ENCODE assay signal across 8 cellular contexts in the genomic region with DNA sequence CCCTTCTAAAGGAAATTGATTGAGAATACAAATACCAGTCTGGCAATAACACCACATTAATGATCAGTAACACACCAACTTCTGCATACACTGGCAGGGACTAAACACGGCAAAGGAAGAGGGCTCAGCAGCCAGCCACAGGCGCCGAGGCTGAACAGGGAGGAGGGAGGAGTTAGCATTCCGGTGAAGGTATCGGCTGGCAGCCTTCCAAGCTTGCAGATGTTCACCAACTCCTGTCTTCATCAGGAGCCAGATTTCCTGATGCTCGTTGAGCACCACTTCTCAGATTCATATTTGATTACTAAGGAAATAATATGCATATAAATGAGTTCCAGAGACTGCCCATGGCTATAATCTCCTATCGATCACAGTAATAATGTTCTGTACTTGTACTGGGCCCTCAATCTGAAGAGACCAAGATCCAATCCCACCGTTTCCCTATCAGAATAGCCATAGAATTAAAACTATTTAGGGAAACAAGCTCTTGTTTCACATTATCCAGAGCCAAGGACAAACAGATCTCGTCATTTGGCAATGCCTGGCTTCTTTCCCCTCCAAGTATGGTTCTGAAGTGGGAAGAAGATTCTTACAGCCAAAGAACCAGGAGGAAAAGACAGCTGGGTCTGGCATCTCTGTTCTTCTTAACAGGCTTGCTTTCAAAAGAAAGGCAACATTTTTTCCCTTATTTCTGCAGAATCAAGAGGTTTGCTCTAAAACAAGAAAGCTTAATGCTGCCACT.
DNase-seq lines count a peak whose midpoint lies in the region; ATAC-seq and TF ChIP-seq lines count a peak whose summit lies in the region.

No MANE protein-coding gene starts in this region.

- H3K9me3 ChIP-seq in mucosa of rectum (ENCODE audit: control insufficient read depth in 2 of 2, low read length in 2 of 2) = no peaks in the 10 kb centered on the region

- no peak for TF ChIP-seq CTCF in cardiac fibroblast (IDR thresholded peaks at IDR 0.05; ENCODE audit: low read depth, low read length)

- H3K4me3 ChIP-seq in cardiac fibroblast (replicated peaks in 1 of 2; ENCODE audit: low read depth in 2 of 2, low read length in 2 of 2) (no peak overlapping the region), mucosa of rectum (ENCODE audit: low read length in 2 of 2) (peak overlapping the region in 1 of 2 donors; percentile 39)

- ATAC-seq in GM21737 (IDR thresholded peaks at IDR 0.05; ENCODE audit: unreplicated experiment) (peak; percentile 52), HG03520 (IDR thresholded peaks at IDR 0.05; ENCODE audit: unreplicated experiment) (no peak)

- H3K9ac ChIP-seq in mucosa of rectum (ENCODE audit: low read depth in 1 of 2, low read length in 2 of 2) = no peak overlapping the region

- no peaks in the 10 kb centered on the region for H3K27me3 ChIP-seq in mucosa of rectum (ENCODE audit: control insufficient read depth in 2 of 2, insufficient read depth in 2 of 2, low read length in 2 of 2)

- H3K27ac ChIP-seq in mucosa of rectum (ENCODE audit: low read depth in 2 of 2, low read length in 2 of 2) = peak overlapping the region; percentile 33 to 62

- peak; percentile 96 for DNase-seq in NCI-H2171 treated with DMSO at 0.1 percent for 48 hours (lab: John Stamatoyannopoulos, UW)
- DNase-seq in cardiac fibroblast (ENCODE audit: low read depth in 2 of 2) = peak; percentile 56 to 61
- no peak for DNase-seq in C1 segment of cervical spinal cord (lab: John Stamatoyannopoulos, UW)
- DNase-seq in activated CD4-positive, alpha-beta T cell treated with anti-CD3 and anti-CD28 coated beads, Interleukin-2, amount 50 U/mL, for 1 hour = no peak
- no peak for DNase-seq in effector CD8-positive, alpha-beta T cell (lab: John Stamatoyannopoulos, UW)

- H3K4me1 ChIP-seq in mucosa of rectum (ENCODE audit: control insufficient read depth in 2 of 2, insufficient read depth in 2 of 2, low read length in 2 of 2) = peaks cover 6 to 20% of the 10 kb centered on the region in 2 donors

- H3K36me3 ChIP-seq in mucosa of rectum (ENCODE audit: control insufficient read depth in 2 of 2, insufficient read depth in 2 of 2, low read length in 2 of 2) = no peaks in the 10 kb centered on the region

Comparison
In these comparisons a context has a peak if more than half of its experiments do, and no peak if none do; other contexts are left out.
1. DNase-seq: peak in NCI-H2171 treated with DMSO at 0.1 percent for 48 hours (single experiment) and cardiac fibroblast (2 of 2); none in C1 segment of cervical spinal cord (0 of 14), activated CD4-positive, alpha-beta T cell treated with anti-CD3 and anti-CD28 coated beads, Interleukin-2, amount 50 U/mL, for 1 hour (single experiment) and effector CD8-positive, alpha-beta T cell (single experiment).